Comparison of ENCODE assay signal across 1 cellular context in genomic region chr17:50681260-50682200, GRCh38.
TF ChIP-seq lines count a peak whose summit lies in the region.

No MANE protein-coding gene starts in this region.

TF ChIP-seq in K562, 482 proteins besides CTCF, POLR2A, EP300 and RAD21 (continued from another document and continues in another):
- TF ChIP-seq VEZF1 (CRISPR knock-in tag; IDR thresholded peaks at IDR 0.05) (peak; percentile 46), E4F1 (CRISPR knock-in tag; IDR thresholded peaks at IDR 0.05; ENCODE audit: borderline replicate concordance) (no peak), ETV1 (tag; conservative IDR thresholded peaks at IDR 0.05; ENCODE audit: low read depth) (no peak), CC2D1A (IDR thresholded peaks at IDR 0.05) (peak; percentile 90), ZBTB7A (IDR thresholded peaks at IDR 0.05; ENCODE audit: borderline replicate concordance, control insufficient read depth, low read depth, low read length) (no peak), ZNF77 (CRISPR knock-in tag; IDR thresholded peaks at IDR 0.05) (no peak), CTCFL (IDR thresholded peaks at IDR 0.05; ENCODE audit: borderline replicate concordance, insufficient read depth, low read depth, low read length, poor library complexity, severe bottlenecking) (peak; percentile 25), SAFB2 (IDR thresholded peaks at IDR 0.05; ENCODE audit: borderline replicate concordance, low read depth, low read length, severe bottlenecking) (no peak), THRB (CRISPR knock-in tag; conservative IDR thresholded peaks at IDR 0.05) (0 out of 2 replicates have a peak, but pooled peaks have one; percentile 1), RBM34 (IDR thresholded peaks at IDR 0.05; ENCODE audit: borderline replicate concordance, insufficient read depth, low read length) (no peak), ZBTB17 (CRISPR knock-in tag; IDR thresholded peaks at IDR 0.05) (no peak), HEY1 (CRISPR knock-in tag; IDR thresholded peaks at IDR 0.05; ENCODE audit: borderline replicate concordance) (no peak), ARID4B (CRISPR knock-in tag; IDR thresholded peaks at IDR 0.05) (no peak), SMC3 (conservative IDR thresholded peaks at IDR 0.05; ENCODE audit: insufficient read depth, low read depth, low read length) (peak; percentile 85), NFXL1 (CRISPR knock-in tag; IDR thresholded peaks at IDR 0.05) (no peak), ZBTB12 (CRISPR knock-in tag; IDR thresholded peaks at IDR 0.05) (no peak), SMARCA5 (IDR thresholded peaks at IDR 0.05) (peak; percentile 19; the same call in 1 of the 2 replicates), SRF (CRISPR knock-in tag; IDR thresholded peaks at IDR 0.05) (no peak), KDM4B (IDR thresholded peaks at IDR 0.05; ENCODE audit: borderline replicate concordance in 2 of 2, low read depth in 1 of 2) (no peak), TAF7 (tag; IDR thresholded peaks at IDR 0.05) (no peak), ZNF830 (CRISPR knock-in tag; IDR thresholded peaks at IDR 0.05) (no peak), CHD4 (IDR thresholded peaks at IDR 0.05; ENCODE audit: insufficient read depth, insufficient replicate concordance, low read depth, low read length, poor library complexity, severe bottlenecking) (no peak), HMG20A (CRISPR knock-in tag; conservative IDR thresholded peaks at IDR 0.05) (no peak), FOXK1 (CRISPR knock-in tag; IDR thresholded peaks at IDR 0.05; ENCODE audit: borderline replicate concordance) (no peak), HDAC3 (IDR thresholded peaks at IDR 0.05; ENCODE audit: borderline replicate concordance, partially characterized antibody) (no peak), LCOR (CRISPR knock-in tag; IDR thresholded peaks at IDR 0.05) (peak; percentile 32; the same call in 1 of the 2 replicates), HDAC6 (IDR thresholded peaks at IDR 0.05; ENCODE audit: low read depth, low read length) (no peak), HIVEP1 (CRISPR knock-in tag; IDR thresholded peaks at IDR 0.05) (no peak), NFIC (IDR thresholded peaks at IDR 0.05) (0 out of 2 replicates have a peak, but pooled peaks have one; percentile 7), THRAP3 (IDR thresholded peaks at IDR 0.05; ENCODE audit: borderline replicate concordance) (no peak), ETV6 (IDR thresholded peaks at IDR 0.05; ENCODE audit: borderline replicate concordance in 1 of 2, low read depth in 2 of 2, low read length in 1 of 2) (no peak), ETV6 (CRISPR knock-in tag; IDR thresholded peaks at IDR 0.05; ENCODE audit: borderline replicate concordance) (no peak), HNRNPL (IDR thresholded peaks at IDR 0.05; ENCODE audit: low read depth, low read length) (no peak), ZNF408 (CRISPR knock-in tag; IDR thresholded peaks at IDR 0.05; ENCODE audit: low read depth) (no peak), ARID1B (IDR thresholded peaks at IDR 0.05) (0 out of 2 replicates have a peak, but pooled peaks have one; percentile 16), ATF4 (CRISPR knock-in tag; IDR thresholded peaks at IDR 0.05) (no peak), TFE3 (CRISPR knock-in tag; IDR thresholded peaks at IDR 0.05) (no peak), ZNF23 (CRISPR knock-in tag; IDR thresholded peaks at IDR 0.05) (no peak), ZNF561 (CRISPR knock-in tag; conservative IDR thresholded peaks at IDR 0.05) (no peak), MLLT1 (IDR thresholded peaks at IDR 0.05) (peak in 1 of 2 experiments; percentile 95; a peak in 2 of 4 replicates), U2AF2 (optimal IDR thresholded peaks at IDR 0.05; ENCODE audit: low read depth, low read length) (no peak), HMG20B (CRISPR knock-in tag; IDR thresholded peaks at IDR 0.05) (no peak), KDM2B (CRISPR knock-in tag; IDR thresholded peaks at IDR 0.05) (no peak), KDM5B (IDR thresholded peaks at IDR 0.05; ENCODE audit: insufficient replicate concordance, low read depth, low read length) (no peak), RFX5 (IDR thresholded peaks at IDR 0.05; ENCODE audit: low read depth, low read length) (no peak), MTA3 (IDR thresholded peaks at IDR 0.05; ENCODE audit: borderline replicate concordance) (no peak), RHOXF2B (CRISPR knock-in tag; conservative IDR thresholded peaks at IDR 0.05) (no peak), NCOA2 (IDR thresholded peaks at IDR 0.05; ENCODE audit: partially characterized antibody in 2 of 2) (no peak), ZFP36 (IDR thresholded peaks at IDR 0.05; ENCODE audit: low read depth, low read length, partially characterized antibody) (no peak)
